Comparison of ENCODE assay signal across 1 cellular context in genomic region chr6:134529921-134530320, GRCh38.
A peak's percentile ranks its signal among the peaks of the same experiment; 100 is the strongest.
TF ChIP-seq lines count a peak whose summit lies in the region.

No MANE protein-coding gene starts in this region.

TF ChIP-seq in HEK293, 187 proteins besides CTCF, POLR2A, EP300 and RAD21 (continued from another document and continues in another):
- TF ChIP-seq PRDM6 (tag by site-specific recombination; IDR thresholded peaks at IDR 0.05) = peak; percentile 46
- no peak for TF ChIP-seq ZNF670 (tag by site-specific recombination; IDR thresholded peaks at IDR 0.05; ENCODE audit: low read depth)
- TF ChIP-seq ZBTB6 (tag by site-specific recombination; IDR thresholded peaks at IDR 0.05) = no peak
- no peak for TF ChIP-seq ZNF654 (tag by site-specific recombination; IDR thresholded peaks at IDR 0.05; ENCODE audit: low read depth)
- no peak for TF ChIP-seq ZNF350 (tag by site-specific recombination; IDR thresholded peaks at IDR 0.05)
- 0 out of 2 replicates have a peak, but pooled peaks have one; percentile 13 for TF ChIP-seq ZNF76 (tag by site-specific recombination; IDR thresholded peaks at IDR 0.05; ENCODE audit: borderline replicate concordance, low read depth)
- no peak for TF ChIP-seq GLIS1 (tag by site-specific recombination; IDR thresholded peaks at IDR 0.05)
- no peak for TF ChIP-seq TSHZ1 (tag by site-specific recombination; IDR thresholded peaks at IDR 0.05; ENCODE audit: borderline replicate concordance)
- TF ChIP-seq ZNF785 (tag by site-specific recombination; IDR thresholded peaks at IDR 0.05) = 0 out of 2 replicates have a peak, but pooled peaks have one; percentile 14
- TF ChIP-seq ZBTB20 (tag by site-specific recombination; IDR thresholded peaks at IDR 0.05) = no peak
- TF ChIP-seq ZNF280D (tag by site-specific recombination; IDR thresholded peaks at IDR 0.05) = no peak
- TF ChIP-seq ZNF514 (tag by site-specific recombination; IDR thresholded peaks at IDR 0.05) = no peak
- TF ChIP-seq ZNF311 (tag by site-specific recombination; IDR thresholded peaks at IDR 0.05; ENCODE audit: borderline replicate concordance) = no peak
- TF ChIP-seq ZNF677 (tag by site-specific recombination; IDR thresholded peaks at IDR 0.05) = no peak
- no peak for TF ChIP-seq ZNF624 (tag by site-specific recombination; IDR thresholded peaks at IDR 0.05)
- TF ChIP-seq ZNF175 (tag by site-specific recombination; IDR thresholded peaks at IDR 0.05) = no peak
- TF ChIP-seq ZNF529 (tag by site-specific recombination; IDR thresholded peaks at IDR 0.05; ENCODE audit: insufficient replicate concordance) = no peak
- no peak for TF ChIP-seq ZNF501 (tag by site-specific recombination; IDR thresholded peaks at IDR 0.05)
- no peak for TF ChIP-seq ZNF596 (tag by site-specific recombination; IDR thresholded peaks at IDR 0.05)
- TF ChIP-seq ZNF404 (tag by site-specific recombination; IDR thresholded peaks at IDR 0.05) = no peak
- TF ChIP-seq ZNF280C (tag by site-specific recombination; IDR thresholded peaks at IDR 0.05) = no peak
- TF ChIP-seq ZBTB21 (tag by site-specific recombination; IDR thresholded peaks at IDR 0.05) = peak; percentile 89
- TF ChIP-seq ZNF184 (tag by site-specific recombination; IDR thresholded peaks at IDR 0.05) = peak; percentile 85; the same call in 1 of the 2 replicates
- no peak for TF ChIP-seq TRIM28 (IDR thresholded peaks at IDR 0.05; ENCODE audit: borderline replicate concordance, low read length)
- peak; percentile 61; the same call in 1 of the 2 replicates for TF ChIP-seq GLI2 (tag by site-specific recombination; IDR thresholded peaks at IDR 0.05; ENCODE audit: borderline replicate concordance, low read depth)
- TF ChIP-seq ZNF626 (tag by site-specific recombination; IDR thresholded peaks at IDR 0.05) = no peak
- peak; percentile 35; the same call in 1 of the 2 replicates for TF ChIP-seq ZNF558 (tag by site-specific recombination; IDR thresholded peaks at IDR 0.05)
- TF ChIP-seq ZNF114 (tag by site-specific recombination; IDR thresholded peaks at IDR 0.05) = no peak
- no peak for TF ChIP-seq ZNF530 (tag by site-specific recombination; IDR thresholded peaks at IDR 0.05; ENCODE audit: low read depth)
- TF ChIP-seq KLF1 (tag by site-specific recombination; IDR thresholded peaks at IDR 0.05) = no peak
- TF ChIP-seq ZNF157 (tag by site-specific recombination; IDR thresholded peaks at IDR 0.05) = no peak
- TF ChIP-seq ZNF473 (tag by site-specific recombination; IDR thresholded peaks at IDR 0.05) = no peak
- TF ChIP-seq ZFP69B (tag by site-specific recombination; IDR thresholded peaks at IDR 0.05) = no peak
- TF ChIP-seq ZNF561 (tag by site-specific recombination; IDR thresholded peaks at IDR 0.05; ENCODE audit: borderline replicate concordance) = no peak
- no peak for TF ChIP-seq ZNF510 (tag by site-specific recombination; IDR thresholded peaks at IDR 0.05; ENCODE audit: insufficient replicate concordance)
- TF ChIP-seq ELK4 (IDR thresholded peaks at IDR 0.05; ENCODE audit: borderline replicate concordance, low read depth, low read length) = no peak
- TF ChIP-seq ZNF658 (tag by site-specific recombination; IDR thresholded peaks at IDR 0.05) = no peak
- no peak for TF ChIP-seq ZNF555 (tag by site-specific recombination; conservative IDR thresholded peaks at IDR 0.05)
- TF ChIP-seq MZF1 (tag by site-specific recombination; IDR thresholded peaks at IDR 0.05; ENCODE audit: borderline replicate concordance) = no peak
- TF ChIP-seq ZNF768 (tag by site-specific recombination; IDR thresholded peaks at IDR 0.05) = no peak
- TF ChIP-seq ZNF155 (tag by site-specific recombination; IDR thresholded peaks at IDR 0.05) = no peak
- TF ChIP-seq ZBTB7A (tag by site-specific recombination; IDR thresholded peaks at IDR 0.05; ENCODE audit: low read depth) = no peak
- TF ChIP-seq ZNF830 (tag by site-specific recombination; IDR thresholded peaks at IDR 0.05; ENCODE audit: low read depth) = no peak
- 0 out of 2 replicates have a peak, but pooled peaks have one; percentile 18 for TF ChIP-seq ZEB2 (tag by site-specific recombination; IDR thresholded peaks at IDR 0.05)
- no peak for TF ChIP-seq ZNF518A (tag by site-specific recombination; conservative IDR thresholded peaks at IDR 0.05; ENCODE audit: low read depth)
- no peak for TF ChIP-seq ZNF221 (tag by site-specific recombination; IDR thresholded peaks at IDR 0.05; ENCODE audit: borderline replicate concordance)
- no peak for TF ChIP-seq ZNF792 (tag by site-specific recombination; IDR thresholded peaks at IDR 0.05)
- no peak for TF ChIP-seq KLF16 (tag by site-specific recombination; IDR thresholded peaks at IDR 0.05)
- TF ChIP-seq ZNF571 (tag by site-specific recombination; IDR thresholded peaks at IDR 0.05) = no peak
